ENCODE assay signal across 8 cellular contexts in genomic region chr6:15441215-15441868, GRCh38.
DNase-seq lines count a peak whose midpoint lies in the region; ATAC-seq and TF ChIP-seq lines count a peak whose summit lies in the region.

No MANE protein-coding gene starts in this region.

- H3K27me3 ChIP-seq in uterus = no peaks in the 10 kb centered on the region

- no peaks in the 10 kb centered on the region for H3K27me3 Mint-ChIP-seq in T-helper 2 cell treated with Interferon-gamma antibody and Interleukin-4, amounts not matched to agents 5 μg/mL and 100 μg/mL, for 36 hours (ENCODE audit: low read depth)
- H3K27me3 Mint-ChIP-seq in effector memory CD8-positive, alpha-beta T cell = no peaks in the 10 kb centered on the region
- H3K27me3 Mint-ChIP-seq in memory B cell = no peaks in the 10 kb centered on the region

- TF ChIP-seq CTCF in NB4 (IDR thresholded peaks at IDR 0.05; ENCODE audit: low read depth, low read length) (peak; percentile 81), uterus (IDR thresholded peaks at IDR 0.05) (peak; percentile 71 to 79 (median 76))

- no peaks in the 10 kb centered on the region for H3K4me1 ChIP-seq in uterus

- no peaks in the 10 kb centered on the region for H3K36me3 ChIP-seq in uterus

- peak overlapping the region; percentile 41 for H3K4me3 Mint-ChIP-seq in T-helper 2 cell treated with Interferon-gamma antibody and Interleukin-4, amounts not matched to agents 5 μg/mL and 100 μg/mL, for 36 hours
- no peak overlapping the region for H3K4me3 Mint-ChIP-seq in effector memory CD8-positive, alpha-beta T cell
- H3K4me3 Mint-ChIP-seq in memory B cell = no peak overlapping the region

- no peaks in the 10 kb centered on the region for H3K9me3 ChIP-seq in uterus

- H3K27ac Mint-ChIP-seq in T-helper 2 cell treated with Interferon-gamma antibody and Interleukin-4, amounts not matched to agents 5 μg/mL and 100 μg/mL, for 36 hours = no peak overlapping the region
- H3K27ac Mint-ChIP-seq in effector memory CD8-positive, alpha-beta T cell = no peak overlapping the region
- peak overlapping the region; percentile 6 for H3K27ac Mint-ChIP-seq in memory B cell

- no peak for TF ChIP-seq POLR2A in NB4 (IDR thresholded peaks at IDR 0.05; ENCODE audit: extremely low read depth, insufficient read length)
- no peak for TF ChIP-seq POLR2A in uterus (IDR thresholded peaks at IDR 0.05)

- no peak overlapping the region for H3K27ac ChIP-seq in uterus

- peak in 4 of 6 experiments; percentile 5 to 51 (median 20) for DNase-seq in stimulated activated naive CD4-positive, alpha-beta T cell (lab: John Stamatoyannopoulos, UW)
- no peak for DNase-seq in stimulated activated naive CD4-positive, alpha-beta T cell treated with Interleukin-2 at 50 U/mL for 16 hours (lab: John Stamatoyannopoulos, UW)
- DNase-seq in NB4 (ENCODE audit: low read depth) (peak; percentile 84), memory B cell (ENCODE audit: low spot score in 2 of 2) (peak; percentile 41 to 56), uterus (peak; percentile 32 to 35)
- no peak for DNase-seq in T-helper 2 cell treated with Interferon-gamma antibody and Interleukin-4, amounts not matched to agents 5 μg/mL and 100 μg/mL, for 36 hours (ENCODE audit: low spot score)
- peak; percentile 22 to 44 (median 29) for DNase-seq in effector memory CD8-positive, alpha-beta T cell

- peak; percentile 66 for ATAC-seq in effector memory CD8-positive, alpha-beta T cell (replicated peaks)
- ATAC-seq in memory B cell (ENCODE audit: low read depth) (peak; percentile 67), GM18498 (IDR thresholded peaks at IDR 0.05; ENCODE audit: unreplicated experiment) (no peak)

- intact Hi-C loops in uterus (cut with DNase I; ENCODE audit: low total_unique reads) = no loop called here

- H3K36me3 Mint-ChIP-seq in T-helper 2 cell treated with Interferon-gamma antibody and Interleukin-4, amounts not matched to agents 5 μg/mL and 100 μg/mL, for 36 hours (ENCODE audit: low read depth) = peaks cover 9% of the 10 kb centered on the region
- peaks cover 5% of the 10 kb centered on the region for H3K36me3 Mint-ChIP-seq in effector memory CD8-positive, alpha-beta T cell (ENCODE audit: insufficient read depth)
- no peaks in the 10 kb centered on the region for H3K36me3 Mint-ChIP-seq in memory B cell

- H3K4me1 Mint-ChIP-seq in T-helper 2 cell treated with Interferon-gamma antibody and Interleukin-4, amounts not matched to agents 5 μg/mL and 100 μg/mL, for 36 hours (ENCODE audit: low read depth) = peaks cover 74% of the 10 kb centered on the region
- H3K4me1 Mint-ChIP-seq in effector memory CD8-positive, alpha-beta T cell (ENCODE audit: low read depth in 2 of 2) = peaks cover 43 to 55% of the 10 kb centered on the region in 2 donors
- H3K4me1 Mint-ChIP-seq in memory B cell = peaks cover 34% of the 10 kb centered on the region

- no peak overlapping the region for H3K4me3 ChIP-seq in NB4 (ENCODE audit: low read depth, low read length)
- H3K4me3 ChIP-seq in uterus = no peak overlapping the region

- no peaks in the 10 kb centered on the region for H3K9me3 Mint-ChIP-seq in T-helper 2 cell treated with Interferon-gamma antibody and Interleukin-4, amounts not matched to agents 5 μg/mL and 100 μg/mL, for 36 hours
- H3K9me3 Mint-ChIP-seq in effector memory CD8-positive, alpha-beta T cell = no peaks in the 10 kb centered on the region
- no peaks in the 10 kb centered on the region for H3K9me3 Mint-ChIP-seq in memory B cell

Comparison
In these comparisons a context has a peak if more than half of its experiments do, and no peak if none do; other contexts are left out.
1. DNase-seq: peak in stimulated activated naive CD4-positive, alpha-beta T cell (4 of 6), NB4 (single experiment), effector memory CD8-positive, alpha-beta T cell (3 of 3), memory B cell (2 of 2) and uterus (2 of 2); none in stimulated activated naive CD4-positive, alpha-beta T cell treated with Interleukin-2 at 50 U/mL for 16 hours (single experiment) and T-helper 2 cell treated with Interferon-gamma antibody and Interleukin-4, amounts not matched to agents 5 μg/mL and 100 μg/mL, for 36 hours (single experiment).